In the genomic region with DNA sequence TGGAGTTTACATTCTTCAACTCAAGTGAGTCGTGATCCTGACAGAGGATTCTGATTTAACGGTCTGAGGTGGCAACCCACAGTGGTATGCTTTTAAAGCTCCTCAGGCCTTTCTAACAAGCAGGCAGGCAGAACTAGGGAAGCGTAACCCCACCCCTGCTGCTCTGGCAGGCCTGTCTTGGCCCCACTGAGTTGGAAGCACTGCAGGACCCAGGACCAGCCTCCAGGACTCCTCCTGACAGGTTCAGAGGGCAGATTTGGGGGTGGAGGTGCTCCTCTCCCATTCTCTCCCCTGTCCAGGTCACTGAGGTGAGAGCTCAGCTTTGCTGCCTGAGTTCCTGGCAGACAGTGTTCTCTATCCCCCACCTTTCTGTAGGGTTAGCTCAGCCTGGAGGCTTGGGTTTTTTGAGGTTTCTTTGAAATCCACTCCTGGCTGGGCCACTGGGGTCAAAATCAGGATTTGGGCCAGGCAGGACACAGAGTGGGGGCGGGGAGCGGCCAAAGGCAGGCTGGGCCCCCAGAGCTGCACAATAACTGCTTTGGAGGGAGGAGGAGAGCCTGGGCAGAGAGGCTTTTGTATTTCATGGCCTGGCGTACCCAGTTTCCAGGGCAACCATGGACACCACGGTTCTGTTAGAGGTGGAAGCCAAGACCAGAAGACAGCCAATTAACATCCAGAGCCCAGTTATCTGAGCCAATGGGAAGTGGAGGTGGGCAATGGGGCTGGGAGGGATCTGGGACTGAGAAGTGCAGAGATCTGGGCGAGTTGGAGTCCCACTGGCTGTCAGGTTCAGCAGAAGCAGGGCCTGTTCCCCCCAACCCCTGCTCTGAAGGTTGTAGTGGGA, we compare ENCODE assay signal across 1 cellular context.
TF ChIP-seq lines count a peak whose summit lies in the region.

No MANE protein-coding gene starts in this region.

TF ChIP-seq in H1, 55 proteins besides CTCF, POLR2A, EP300 and RAD21:
- TF ChIP-seq POLR2AphosphoS5 (IDR thresholded peaks at IDR 0.05; ENCODE audit: low read depth, low read length) (0 out of 2 replicates have a peak, but pooled peaks have one; percentile 36), CHD2 (IDR thresholded peaks at IDR 0.05; ENCODE audit: low read length) (peak; percentile 74), SAP30 (IDR thresholded peaks at IDR 0.05; ENCODE audit: insufficient read depth, insufficient replicate concordance, low read length) (peak; percentile 88), SP1 (IDR thresholded peaks at IDR 0.05; ENCODE audit: low read depth, low read length) (peak; percentile 93), NANOG (IDR thresholded peaks at IDR 0.05; ENCODE audit: insufficient read depth, low read depth, low read length, poor library complexity, severe bottlenecking) (no peak), SRF (IDR thresholded peaks at IDR 0.05; ENCODE audit: low read depth, low read length) (no peak), SIN3A (conservative IDR thresholded peaks at IDR 0.05 in 1 of 2, IDR thresholded peaks at IDR 0.05 in 1 of 2; ENCODE audit: low read depth in 1 of 2, low read length in 2 of 2) (peak in 1 of 2 experiments; percentile 85; a peak in 1 of 4 replicates), TAF1 (IDR thresholded peaks at IDR 0.05; ENCODE audit: low read depth, low read length) (no peak)
- TF ChIP-seq, protein P1, sequence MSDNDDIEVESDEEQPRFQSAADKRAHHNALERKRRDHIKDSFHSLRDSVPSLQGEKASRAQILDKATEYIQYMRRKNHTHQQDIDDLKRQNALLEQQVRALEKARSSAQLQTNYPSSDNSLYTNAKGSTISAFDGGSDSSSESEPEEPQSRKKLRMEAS (IDR thresholded peaks at IDR 0.05): 0 out of 2 replicates have a peak, but pooled peaks have one; percentile 6
